ENCODE assay signal across 8 cellular contexts in genomic region chr20:25058051-25058796, GRCh38. TPM values are rescaled to one million over a fixed set of nuclear protein-coding genes. Genes with fewer than 3 reads are reported as not detected.
A peak's percentile ranks its signal among the peaks of the same experiment; 100 is the strongest.
DNase-seq lines count a peak whose midpoint lies in the region; ATAC-seq and TF ChIP-seq lines count a peak whose summit lies in the region.

TSS of gene ACSS1 (minus strand) at chr20:25058139. CDS start at chr20:25058102, 37 bp downstream.

- no peaks in the 10 kb centered on the region for H3K36me3 ChIP-seq in Peyer's patch
- no peaks in the 10 kb centered on the region for H3K36me3 ChIP-seq in upper lobe of right lung

- TF ChIP-seq CTCF in Peyer's patch (IDR thresholded peaks at IDR 0.05) (no peak), upper lobe of right lung (IDR thresholded peaks at IDR 0.05) (no peak)

- H3K9me3 ChIP-seq in Peyer's patch (no peaks in the 10 kb centered on the region), upper lobe of right lung (no peaks in the 10 kb centered on the region)

- H3K4me1 ChIP-seq in Peyer's patch (peaks cover 7 to 44% (median 19%) of the 10 kb centered on the region in 4 donors), upper lobe of right lung (peaks cover 45% of the 10 kb centered on the region)

- H3K27me3 ChIP-seq in Peyer's patch (no peaks in the 10 kb centered on the region), upper lobe of right lung (no peaks in the 10 kb centered on the region)

- ATAC-seq in HG02973 (IDR thresholded peaks at IDR 0.05; ENCODE audit: unreplicated experiment): peak; percentile 61
- ATAC-seq in Right ventricle myocardium superior (ENCODE audit: poor library complexity): peak; percentile 66
- peak; percentile 80 for ATAC-seq in upper lobe of right lung

- peak within 1 kb of the TSS; percentile 94 to 98 (median 97) for H3K27ac ChIP-seq in Peyer's patch
- peak within 1 kb of the TSS; percentile 95 for H3K27ac ChIP-seq in upper lobe of right lung

- peak; percentile 71 for DNase-seq in SIG-M5 treated with dmso at 0.1 percent for 504 hours (lab: John Stamatoyannopoulos, UW; ENCODE audit: unreplicated experiment)
- DNase-seq in SIG-M5 (lab: John Stamatoyannopoulos, UW): no peak
- peak; percentile 84 to 92 (median 86) for DNase-seq in Peyer's patch
- DNase-seq in activated effector memory CD4-positive, alpha-beta T cell treated with anti-CD3 and anti-CD28 coated beads, Interleukin-2, amount 50 U/mL, for 16 hours: peak; percentile 89
- DNase-seq in Right ventricle myocardium superior: peak; percentile 85
- DNase-seq in posterior cingulate gyrus: peak in 8 of 10 donors; percentile 55 to 94 (median 64)
- peak; percentile 89 for DNase-seq in upper lobe of right lung

- H3K4me3 ChIP-seq in Peyer's patch (peak within 1 kb of the TSS; percentile 68 to 95 (median 83)), upper lobe of right lung (peak within 1 kb of the TSS; percentile 75)

- peak; percentile 30 to 61 for TF ChIP-seq POLR2A in Peyer's patch (IDR thresholded peaks at IDR 0.05)

- intact Hi-C loops in Right ventricle myocardium superior (cut with DNase I): loop anchor here (10.0 kb wide), 1 partner anchor 197 kb away; no protein-coding TSS in a partner anchor
- intact Hi-C loops in posterior cingulate gyrus (cut with DNase I): no loop called here
- intact Hi-C loops in upper lobe of right lung (cut with DNase I): no loop called here

RNA-seq across cellular contexts. Expression of gene ACSS1, which starts in this region (rescaled TPM):
- 100 to 1,000 TPM in 3 of 4 donors, 10 to 100 TPM in 1; 49.5 to 160 (median 134) TPM for total RNA-seq in Peyer's patch
- total RNA-seq in Right ventricle myocardium superior: 143 TPM
- total RNA-seq in upper lobe of right lung: 37.2 TPM
